16 cellular contexts compared by ENCODE assay signal in the genomic region with DNA sequence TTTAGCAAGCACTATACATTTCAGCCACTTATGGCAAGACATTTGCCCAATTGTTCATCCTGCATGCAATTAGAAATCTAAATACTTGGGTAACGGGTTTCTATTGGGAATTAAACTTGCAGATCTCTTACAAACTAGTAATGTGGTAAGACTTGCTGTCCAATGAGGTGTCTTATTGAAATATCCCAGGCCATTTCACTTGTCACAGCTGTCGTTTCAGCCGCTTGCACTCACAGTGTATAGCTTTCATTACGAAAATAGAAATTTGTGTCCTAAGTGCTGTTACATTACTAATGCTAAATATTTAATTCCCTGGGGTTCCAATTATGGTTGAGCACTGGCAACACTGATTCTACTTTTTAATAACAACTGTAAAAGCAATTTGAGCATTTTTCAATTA. TPM values are rescaled to one million over a fixed set of nuclear protein-coding genes. Genes with fewer than 3 reads are reported as not detected.
DNase-seq lines count a peak whose midpoint lies in the region; ATAC-seq and TF ChIP-seq lines count a peak whose summit lies in the region.
"Had no signal": no experiment of that assay in that cellular context is flagged by ENCODE, and none has a peak within 500 bp of the region (broad histone marks: within the 10 kb centered on the region; RNA-seq: fewer than 3 reads in every experiment).

No MANE protein-coding gene starts in this region.

- H3K4me1 Mint-ChIP-seq in nephron, result peaks cover 21% of the 10 kb centered on the region
- H3K4me1 Mint-ChIP-seq in neural progenitor cell, result peaks cover 2% of the 10 kb centered on the region
- H3K4me1 Mint-ChIP-seq: H9 had no signal

- H3K36me3 Mint-ChIP-seq in nephron (ENCODE audit: low read depth) (peaks cover 3% of the 10 kb centered on the region), neural progenitor cell (peaks cover 6% of the 10 kb centered on the region)

- H3K27me3 Mint-ChIP-seq in nephron (ENCODE audit: low read depth) (peaks cover 4% of the 10 kb centered on the region), neural progenitor cell (ENCODE audit: insufficient read depth, low read depth) (no peaks in the 10 kb centered on the region)

- H3K4me3 Mint-ChIP-seq in nephron (peak overlapping the region in 1 of 3 experiments; percentile 57), neural progenitor cell (no peak overlapping the region)
- H3K4me3 Mint-ChIP-seq: CD4-positive, alpha-beta T cell; H9 had no signal

- H3K27ac Mint-ChIP-seq in nephron (peak overlapping the region; percentile 1 to 52 (median 4)), neural progenitor cell (no peak overlapping the region)
- H3K27ac Mint-ChIP-seq: CD4-positive, alpha-beta T cell; H9 had no signal

- H3K4me3 ChIP-seq in heart right ventricle, result peak overlapping the region in 5 of 10 donors; percentile 2 to 24 (median 15)
- H3K4me3 ChIP-seq in neural progenitor cell, result no peak overlapping the region
- H3K4me3 ChIP-seq: A549 had no signal

- H3K27me3 ChIP-seq in heart right ventricle (no peaks in the 10 kb centered on the region), neural progenitor cell (no peaks in the 10 kb centered on the region)

- WGBS in heart right ventricle, 2 donors, result 35 to 52% methylated on average over 4 of the region's 4 CpGs

- no peak overlapping the region for H2AFZ ChIP-seq in neural progenitor cell (replicated peaks)

- ATAC-seq in Right ventricle myocardium superior (ENCODE audit: poor library complexity) (peak; percentile 82), left cardiac atrium (no peak), heart right ventricle (peak in 6 of 8 donors; percentile 50 to 81 (median 70)), HG03159 (IDR thresholded peaks at IDR 0.05; ENCODE audit: unreplicated experiment) (no peak)
- ATAC-seq: A549 had no signal

- no peak for TF ChIP-seq CTCF in heart right ventricle (IDR thresholded peaks at IDR 0.05)
- TF ChIP-seq CTCF in nephron (IDR thresholded peaks at IDR 0.05; ENCODE audit: unreplicated experiment in 3 of 3), result no peak
- no peak for TF ChIP-seq CTCF in neural progenitor cell (IDR thresholded peaks at IDR 0.05)

- H4K20me1 ChIP-seq in neural progenitor cell (ENCODE audit: low read depth), result no peaks in the 10 kb centered on the region

- no peaks in the 10 kb centered on the region for H3K79me2 ChIP-seq in neural progenitor cell (ENCODE audit: low read depth)

- H3K9me3 Mint-ChIP-seq in nephron (peaks cover 3% of the 10 kb centered on the region), neural progenitor cell (peaks cover 7% of the 10 kb centered on the region)
- H3K9me3 Mint-ChIP-seq: CD4-positive, alpha-beta T cell had no signal

- intact Hi-C loops in Right ventricle myocardium superior (cut with DNase I), result no loop called here
- intact Hi-C loops in left cardiac atrium (cut with DNase I), result no loop called here
- intact Hi-C loops in heart right ventricle (cut with DNase I), result no loop called here

- H3K27ac ChIP-seq in heart right ventricle (peak overlapping the region in 3 of 10 donors; percentile 25 to 57 (median 36)), neural progenitor cell (no peak overlapping the region)
- H3K27ac ChIP-seq: 22Rv1, A549, C4-2B, HL-60 had no signal

- H3K36me3 ChIP-seq in heart right ventricle (no peaks in the 10 kb centered on the region), neural progenitor cell (no peaks in the 10 kb centered on the region)

- peaks cover 0 to 4% (median 0%) of the 10 kb centered on the region in 9 donors for H3K4me1 ChIP-seq in heart right ventricle
- no peaks in the 10 kb centered on the region for H3K4me1 ChIP-seq in neural progenitor cell
- H3K4me1 ChIP-seq: A549 had no signal

- DNase-seq in NCI-H1105 treated with DMSO at 0.1 percent for 48 hours (lab: John Stamatoyannopoulos, UW) (peak; percentile 70), NCI-H1105 (lab: John Stamatoyannopoulos, UW) (no peak), Right ventricle myocardium superior (no peak), left cardiac atrium (no peak), heart right ventricle (no peak), neural progenitor cell (ENCODE audit: low spot score) (no peak)
- DNase-seq: AML-193; Caco-2; CD4-positive, alpha-beta T cell; H9 had no signal

- no peak overlapping the region for H3K9ac ChIP-seq in neural progenitor cell

- H3F3A ChIP-seq in neural progenitor cell (ENCODE audit: low read depth), result no peaks in the 10 kb centered on the region

- H3K4me2 ChIP-seq in neural progenitor cell, result no peak overlapping the region
- H3K4me2 ChIP-seq: A549 had no signal

- H3K9me3 ChIP-seq in heart right ventricle, result peaks cover 0 to 10% (median 0%) of the 10 kb centered on the region in 11 donors
- H3K9me3 ChIP-seq in neural progenitor cell (ENCODE audit: low read depth), result no peaks in the 10 kb centered on the region
- H3K9me3 ChIP-seq: A549 had no signal

RNA-seq across cellular contexts. Expression of gene IRX5, which starts 40.3 kb away (rescaled TPM):
- total RNA-seq in Right ventricle myocardium superior, result 11.6 TPM
- total RNA-seq in left cardiac atrium, result 1 to 10 TPM in 1 of 2 donors, under 1 TPM in 1; 0.27 to 1.1 TPM
- total RNA-seq in heart right ventricle, result 10 to 100 TPM in 8 of 10 donors, 1 to 10 TPM in 2; 3.7 to 39.8 (median 24.5) TPM
- polyA plus RNA-seq in heart right ventricle, result 10 to 100 TPM; 13.7 to 21.8 TPM
- 1.0 and 1.6 TPM in 2 replicates for total RNA-seq in neural progenitor cell (ENCODE audit: low replicate concordance)
- total RNA-seq: CD4-positive, alpha-beta T cell had no signal

Comparison
In these comparisons a context has a peak if more than half of its experiments do, and no peak if none do; other contexts are left out.
1. ATAC-seq: peak in Right ventricle myocardium superior (single experiment) and heart right ventricle (6 of 8); none in left cardiac atrium (0 of 2) and HG03159 (single experiment).